ENCODE assay signal across 22 cellular contexts in genomic region chr5:75686480-75686879, GRCh38. TPM values are rescaled to one million over a fixed set of nuclear protein-coding genes. Genes with fewer than 3 reads are reported as not detected.
DNase-seq lines count a peak whose midpoint lies in the region; ATAC-seq, FAIRE-seq and TF ChIP-seq lines count a peak whose summit lies in the region.
"Had no signal": no experiment of that assay in that cellular context is flagged by ENCODE, and none has a peak within 500 bp of the region (broad histone marks: within the 10 kb centered on the region; RNA-seq: fewer than 3 reads in every experiment).

No MANE protein-coding gene starts in this region.

- ATAC-seq in activated CD8-positive, alpha-beta T cell treated with anti-CD3 and anti-CD28 coated beads for 36 hours, result no peak
- no peak for ATAC-seq in activated CD8-positive, alpha-beta T cell treated with anti-CD3 and anti-CD28 coated beads, Interleukin-2, amount 10 ng/mL, durations not matched to agents 7 days and 5 days
- ATAC-seq in T-cell (replicated peaks in 1 of 4) (no peak), GM21717 (IDR thresholded peaks at IDR 0.05; ENCODE audit: unreplicated experiment) (no peak), Right ventricle myocardium superior (ENCODE audit: poor library complexity) (no peak), GM18873 (IDR thresholded peaks at IDR 0.05; ENCODE audit: low FRiP score, unreplicated experiment) (no peak)
- ATAC-seq in effector memory CD8-positive, alpha-beta T cell (replicated peaks), result no peak
- ATAC-seq: CD8-positive, alpha-beta T cell had no signal

- H3K9me3 ChIP-seq in small intestine (ENCODE audit: control insufficient read depth, low read depth), result no peaks in the 10 kb centered on the region
- H3K9me3 ChIP-seq: BLaER1, Caco-2 had no signal

- intact Hi-C loops in activated CD8-positive, alpha-beta T cell treated with anti-CD3 and anti-CD28 coated beads for 36 hours (cut with micrococcal nuclease), result loop anchor here (10.0 kb wide), 1 partner anchor 322 kb away; no protein-coding TSS in a partner anchor
- intact Hi-C loops in Right ventricle myocardium superior (cut with DNase I), result loop anchor here (10.0 kb wide), 1 partner anchor 452 kb away; the partner anchor contains the start of gene ANKRD31

- H3K27me3 ChIP-seq in small intestine (ENCODE audit: control insufficient read depth in 2 of 2, insufficient read depth in 2 of 2, low read length in 2 of 2), result no peaks in the 10 kb centered on the region
- H3K27me3 ChIP-seq: BLaER1 had no signal

- H3K4me3 Mint-ChIP-seq in activated CD8-positive, alpha-beta T cell treated with anti-CD3 and anti-CD28 coated beads for 36 hours, result no peak overlapping the region
- H3K4me3 Mint-ChIP-seq in activated CD8-positive, alpha-beta T cell treated with anti-CD3 and anti-CD28 coated beads, Interleukin-2, amount 10 ng/mL, durations not matched to agents 7 days and 5 days, result no peak overlapping the region
- no peak overlapping the region for H3K4me3 Mint-ChIP-seq in T-cell
- H3K4me3 Mint-ChIP-seq in effector memory CD8-positive, alpha-beta T cell, result no peak overlapping the region
- H3K4me3 Mint-ChIP-seq: B cell; CD4-positive, CD25-positive, alpha-beta regulatory T cell; CD8-positive, alpha-beta T cell had no signal

- POLR2A ChIA-PET in activated CD8-positive, alpha-beta T cell treated with anti-CD3 and anti-CD28 coated beads for 36 hours (lab: Charles Lee), result no interaction called here
- POLR2A ChIA-PET in activated CD8-positive, alpha-beta T cell treated with anti-CD3 and anti-CD28 coated beads, Interleukin-2, amount 10 ng/mL, durations not matched to agents 7 days and 5 days (lab: Charles Lee), result no interaction called here
- POLR2A ChIA-PET in T-cell (lab: Charles Lee), result interaction anchor here in 1 of 2 donors (0.6 kb wide), 1 partner anchor 315 kb away, joined by 8 read pairs; no protein-coding TSS in a partner anchor

- TF ChIP-seq CTCF in activated CD8-positive, alpha-beta T cell treated with anti-CD3 and anti-CD28 coated beads for 36 hours (IDR thresholded peaks at IDR 0.05), result no peak

- no peak for FAIRE-seq in small intestine (lab: Jason Lieb, UNC)
- FAIRE-seq: A204.1, G401.6, H1 had no signal

- peaks cover 7% of the 10 kb centered on the region for H3K36me3 Mint-ChIP-seq in activated CD8-positive, alpha-beta T cell treated with anti-CD3 and anti-CD28 coated beads for 36 hours (ENCODE audit: low read depth)
- peaks cover 44% of the 10 kb centered on the region for H3K36me3 Mint-ChIP-seq in activated CD8-positive, alpha-beta T cell treated with anti-CD3 and anti-CD28 coated beads, Interleukin-2, amount 10 ng/mL, durations not matched to agents 7 days and 5 days (ENCODE audit: low read depth)
- H3K36me3 Mint-ChIP-seq in T-cell, result peaks cover 17% of the 10 kb centered on the region
- peaks cover 58% of the 10 kb centered on the region for H3K36me3 Mint-ChIP-seq in effector memory CD8-positive, alpha-beta T cell (ENCODE audit: insufficient read depth)

- DNase-seq in activated CD8-positive, alpha-beta T cell treated with anti-CD3 and anti-CD28 coated beads for 36 hours, result no peak
- no peak for DNase-seq in activated CD8-positive, alpha-beta T cell treated with anti-CD3 and anti-CD28 coated beads, Interleukin-2, amount 10 ng/mL, durations not matched to agents 7 days and 5 days
- DNase-seq in T-cell, result no peak
- DNase-seq in effector memory CD8-positive, alpha-beta T cell, result no peak
- peak; percentile 27 for DNase-seq in small intestine
- DNase-seq in Right ventricle myocardium superior, result no peak
- DNase-seq: Caco-2; CD4-positive, CD25-positive, alpha-beta regulatory T cell; CD8-positive, alpha-beta T cell; DMS153; DND-41; H7; HCEC 1CT had no signal

- H3K27ac ChIP-seq in small intestine (ENCODE audit: low read depth in 1 of 2, low read length in 1 of 2), result no peak overlapping the region
- H3K27ac ChIP-seq: 22Rv1, BLaER1, C4-2B had no signal

- H3K4me1 ChIP-seq in small intestine (ENCODE audit: control insufficient read depth in 2 of 2, insufficient read depth in 1 of 2, low read depth in 1 of 2, low read length in 1 of 2), result no peaks in the 10 kb centered on the region
- H3K4me1 ChIP-seq: BLaER1, Caco-2 had no signal

- CTCF ChIA-PET in activated CD8-positive, alpha-beta T cell treated with anti-CD3 and anti-CD28 coated beads for 36 hours (lab: Charles Lee), result no interaction called here
- CTCF ChIA-PET in activated CD8-positive, alpha-beta T cell treated with anti-CD3 and anti-CD28 coated beads, Interleukin-2, amount 10 ng/mL, durations not matched to agents 7 days and 5 days (lab: Charles Lee), result no interaction called here
- CTCF ChIA-PET in T-cell (lab: Charles Lee), result no interaction called here

- H3K9me3 Mint-ChIP-seq in activated CD8-positive, alpha-beta T cell treated with anti-CD3 and anti-CD28 coated beads for 36 hours, result no peaks in the 10 kb centered on the region
- H3K9me3 Mint-ChIP-seq in activated CD8-positive, alpha-beta T cell treated with anti-CD3 and anti-CD28 coated beads, Interleukin-2, amount 10 ng/mL, durations not matched to agents 7 days and 5 days (ENCODE audit: insufficient read depth), result no peaks in the 10 kb centered on the region
- H3K9me3 Mint-ChIP-seq in T-cell, result no peaks in the 10 kb centered on the region
- H3K9me3 Mint-ChIP-seq in effector memory CD8-positive, alpha-beta T cell, result no peaks in the 10 kb centered on the region
- H3K9me3 Mint-ChIP-seq: CD4-positive, CD25-positive, alpha-beta regulatory T cell; CD8-positive, alpha-beta T cell had no signal

- no peak overlapping the region for H3K4me3 ChIP-seq in small intestine (ENCODE audit: low read depth in 1 of 2, low read length in 2 of 2)
- H3K4me3 ChIP-seq: BLaER1 had no signal

- H3K27ac Mint-ChIP-seq in activated CD8-positive, alpha-beta T cell treated with anti-CD3 and anti-CD28 coated beads for 36 hours, result peak overlapping the region; percentile 34
- H3K27ac Mint-ChIP-seq in activated CD8-positive, alpha-beta T cell treated with anti-CD3 and anti-CD28 coated beads, Interleukin-2, amount 10 ng/mL, durations not matched to agents 7 days and 5 days, result no peak overlapping the region
- H3K27ac Mint-ChIP-seq in T-cell, result peak overlapping the region; percentile 28 to 44
- peak overlapping the region; percentile 32 to 35 for H3K27ac Mint-ChIP-seq in effector memory CD8-positive, alpha-beta T cell
- H3K27ac Mint-ChIP-seq: B cell; CD8-positive, alpha-beta T cell had no signal

- peaks cover 2% of the 10 kb centered on the region for H3K4me1 Mint-ChIP-seq in activated CD8-positive, alpha-beta T cell treated with anti-CD3 and anti-CD28 coated beads for 36 hours (ENCODE audit: low read depth)
- peaks cover 5% of the 10 kb centered on the region for H3K4me1 Mint-ChIP-seq in activated CD8-positive, alpha-beta T cell treated with anti-CD3 and anti-CD28 coated beads, Interleukin-2, amount 10 ng/mL, durations not matched to agents 7 days and 5 days (ENCODE audit: low read depth)
- peaks cover 0 to 2% (median 0%) of the 10 kb centered on the region in 3 donors for H3K4me1 Mint-ChIP-seq in T-cell
- H3K4me1 Mint-ChIP-seq in effector memory CD8-positive, alpha-beta T cell (ENCODE audit: low read depth in 2 of 2), result peaks cover 2 to 4% of the 10 kb centered on the region in 2 donors
- H3K4me1 Mint-ChIP-seq: B cell had no signal

- H3K36me3 ChIP-seq in small intestine (ENCODE audit: control insufficient read depth in 2 of 2, insufficient read depth in 2 of 2, low read length in 2 of 2), result peaks cover 4 to 5% of the 10 kb centered on the region in 2 donors

- H3K27me3 Mint-ChIP-seq in activated CD8-positive, alpha-beta T cell treated with anti-CD3 and anti-CD28 coated beads for 36 hours, result no peaks in the 10 kb centered on the region
- H3K27me3 Mint-ChIP-seq in activated CD8-positive, alpha-beta T cell treated with anti-CD3 and anti-CD28 coated beads, Interleukin-2, amount 10 ng/mL, durations not matched to agents 7 days and 5 days (ENCODE audit: low read depth), result no peaks in the 10 kb centered on the region
- no peaks in the 10 kb centered on the region for H3K27me3 Mint-ChIP-seq in T-cell
- H3K27me3 Mint-ChIP-seq in effector memory CD8-positive, alpha-beta T cell, result no peaks in the 10 kb centered on the region
- H3K27me3 Mint-ChIP-seq: B cell; CD4-positive, CD25-positive, alpha-beta regulatory T cell had no signal

RNA-seq across cellular contexts. Expression of gene POC5, which starts 30.8 kb away (rescaled TPM):
- total RNA-seq in activated CD8-positive, alpha-beta T cell treated with anti-CD3 and anti-CD28 coated beads for 36 hours, result 10 to 100 TPM; 14.5 to 15.7 TPM
- total RNA-seq in activated CD8-positive, alpha-beta T cell treated with anti-CD3 and anti-CD28 coated beads, Interleukin-2, amount 10 ng/mL, durations not matched to agents 7 days and 5 days, result 10 to 100 TPM; 21.3 to 23.9 TPM
- 10 to 100 TPM; 10.6 to 18.5 (median 14.2) TPM for total RNA-seq in T-cell
- polyA plus RNA-seq in small intestine, result 1 to 10 TPM; 4.3 to 9.0 (median 4.9) TPM
- 2.3 TPM for total RNA-seq in Right ventricle myocardium superior
